In the genomic region with DNA sequence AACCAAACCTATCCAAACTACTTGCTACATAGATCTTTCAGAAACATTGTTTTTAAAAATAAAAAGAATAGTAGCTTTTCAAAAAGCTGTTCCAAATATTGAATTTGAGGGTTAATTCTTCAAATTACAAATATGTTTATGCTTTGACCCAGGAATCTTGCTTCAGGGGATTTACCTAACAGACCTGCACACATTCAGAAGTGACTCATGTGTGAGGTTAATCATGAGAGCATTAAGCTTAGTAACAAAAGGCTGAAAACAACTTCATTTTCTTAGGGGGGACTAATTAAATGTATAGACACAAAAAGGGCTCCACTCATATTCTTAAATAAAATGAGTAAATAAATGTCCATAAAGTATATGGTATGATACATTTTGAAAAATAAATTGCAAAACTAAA, we compare ENCODE assay signal across 19 cellular contexts.
DNase-seq lines count a peak whose midpoint lies in the region; ATAC-seq and TF ChIP-seq lines count a peak whose summit lies in the region.
"Had no signal": no experiment of that assay in that cellular context is flagged by ENCODE, and none has a peak within 500 bp of the region (broad histone marks: within the 10 kb centered on the region; RNA-seq: fewer than 3 reads in every experiment).

No MANE protein-coding gene starts in this region.

- H3K36me3 ChIP-seq in PC-3 (ENCODE audit: low read depth, low read length) (no peaks in the 10 kb centered on the region), kidney epithelial cell (ENCODE audit: control insufficient read depth, insufficient read depth, low read length) (no peaks in the 10 kb centered on the region), SK-N-SH (replicated peaks in 1 of 2; ENCODE audit: control insufficient read depth in 1 of 2, insufficient read depth in 2 of 2, low read length in 1 of 2) (no peaks in the 10 kb centered on the region)
- H3K36me3 ChIP-seq: BLaER1 treated with 17β-estradiol and CSF1 and Interleukin-3, amounts not matched to agents 10 nM and 100 nM had no signal

- H3K9ac ChIP-seq in PC-3 (ENCODE audit: low read length) (no peak overlapping the region), SK-N-SH (no peak overlapping the region)
- H3K9ac ChIP-seq: BLaER1 treated with 17β-estradiol and CSF1 and Interleukin-3, amounts not matched to agents 10 nM and 100 nM had no signal

- DNase-seq in H4 (ENCODE audit: low spot score) (peak; percentile 17), PC-3 (peak; percentile 39), dermis blood vessel endothelial cell (peak; percentile 1), kidney epithelial cell (ENCODE audit: low read depth) (peak; percentile 38), SK-N-SH (no peak)
- DNase-seq in activated naive CD4-positive, alpha-beta T cell treated with anti-CD3 and anti-CD28 coated beads, Interleukin-2, amount 50 U/mL, for 72 hours (ENCODE audit: low spot score in 2 of 2) = no peak
- no peak for DNase-seq in stimulated activated CD4-positive, alpha-beta T cell treated with anti-CD3 and anti-CD28 coated beads, Interleukin-4, amount 100 ng/mL, for 1 hour
- DNase-seq: CD8-positive, alpha-beta T cell; DMS79 treated with DMSO at 0.1 percent for 48 hours; H7; Kasumi-1; MM.1S; NCI-H1092; NCI-H1694; NCI-H510A treated with DMSO at 0.1 percent for 48 hours; NCI-H82; OCI-M1 had no signal

- H4K20me1 ChIP-seq in PC-3 (ENCODE audit: low read length) (no peaks in the 10 kb centered on the region), SK-N-SH (ENCODE audit: insufficient read depth) (no peaks in the 10 kb centered on the region)
- H4K20me1 ChIP-seq: BLaER1 treated with 17β-estradiol and CSF1 and Interleukin-3, amounts not matched to agents 10 nM and 100 nM had no signal

- TF ChIP-seq EP300 in SK-N-SH (IDR thresholded peaks at IDR 0.05; ENCODE audit: borderline replicate concordance in 1 of 2, low read depth in 1 of 2, low read length in 1 of 2) = no peak

- H3K9me2 ChIP-seq in PC-3 (replicated peaks; ENCODE audit: low read length) (no peaks in the 10 kb centered on the region), SK-N-SH (no peaks in the 10 kb centered on the region)

- BruUV-seq in PC-3 (replicated peaks; lab: Mats Ljungman, UMichigan) = no TSS peak

- no peak for TF ChIP-seq RAD21 in SK-N-SH (IDR thresholded peaks at IDR 0.05; ENCODE audit: low read length)

- H3K4me2 ChIP-seq in PC-3 (ENCODE audit: low read length) (no peak overlapping the region), SK-N-SH (no peak overlapping the region)
- H3K4me2 ChIP-seq: BLaER1 treated with 17β-estradiol and CSF1 and Interleukin-3, amounts not matched to agents 10 nM and 100 nM had no signal

- no peak overlapping the region for H2AFZ ChIP-seq in PC-3 (ENCODE audit: low read length)
- no peak overlapping the region for H2AFZ ChIP-seq in SK-N-SH (ENCODE audit: low read depth)

- peaks cover 0 to 5% of the 10 kb centered on the region in 2 donors for H3K36me3 Mint-ChIP-seq in activated naive CD4-positive, alpha-beta T cell treated with anti-CD3 and anti-CD28 coated beads, Interleukin-2, amount 50 U/mL, for 72 hours
- H3K36me3 Mint-ChIP-seq: CD8-positive, alpha-beta T cell had no signal

- intact Hi-C loops in PC-3 (cut with micrococcal nuclease) = no loop called here

- H3F3A ChIP-seq in PC-3 (ENCODE audit: low read length, unreplicated experiment) (no peaks in the 10 kb centered on the region), SK-N-SH (replicated peaks; ENCODE audit: insufficient read depth) (no peaks in the 10 kb centered on the region)

- no peaks in the 10 kb centered on the region for H3K27me3 ChIP-seq in PC-3 (ENCODE audit: low read length)
- H3K27me3 ChIP-seq in kidney epithelial cell (ENCODE audit: control insufficient read depth, insufficient read depth, low read length) = no peaks in the 10 kb centered on the region
- no peaks in the 10 kb centered on the region for H3K27me3 ChIP-seq in SK-N-SH (ENCODE audit: insufficient read depth)
- H3K27me3 ChIP-seq: BLaER1 treated with 17β-estradiol and CSF1 and Interleukin-3, amounts not matched to agents 10 nM and 100 nM had no signal

- ATAC-seq in PC-3 (no peak), GM21381 (IDR thresholded peaks at IDR 0.05; ENCODE audit: unreplicated experiment) (no peak)
- ATAC-seq in activated naive CD4-positive, alpha-beta T cell treated with anti-CD3 and anti-CD28 coated beads, Interleukin-2, amount 50 U/mL, for 72 hours = no peak
- ATAC-seq: CD8-positive, alpha-beta T cell had no signal

- H3K9me3 ChIP-seq in PC-3 (ENCODE audit: low read length) (no peaks in the 10 kb centered on the region), SK-N-SH (no peaks in the 10 kb centered on the region)
- H3K9me3 ChIP-seq: BLaER1 treated with 17β-estradiol and CSF1 and Interleukin-3, amounts not matched to agents 10 nM and 100 nM had no signal

- no peak for TF ChIP-seq CTCF in PC-3 (conservative IDR thresholded peaks at IDR 0.05; ENCODE audit: low read depth, low read length)
- TF ChIP-seq CTCF in kidney epithelial cell (IDR thresholded peaks at IDR 0.05; ENCODE audit: insufficient read depth, low read length, poor library complexity, severe bottlenecking) = no peak
- no peak for TF ChIP-seq CTCF in SK-N-SH (IDR thresholded peaks at IDR 0.05)

- H3K4me1 ChIP-seq in PC-3 (ENCODE audit: insufficient read depth, low read length) (no peaks in the 10 kb centered on the region), SK-N-SH (ENCODE audit: control insufficient read depth in 1 of 2, insufficient read depth in 2 of 2, low read depth in 1 of 2, low read length in 1 of 2) (no peaks in the 10 kb centered on the region)
- H3K4me1 ChIP-seq: BLaER1 treated with 17β-estradiol and CSF1 and Interleukin-3, amounts not matched to agents 10 nM and 100 nM had no signal

- H3K27ac Mint-ChIP-seq in activated naive CD4-positive, alpha-beta T cell treated with anti-CD3 and anti-CD28 coated beads, Interleukin-2, amount 50 U/mL, for 72 hours = no peak overlapping the region
- H3K27ac Mint-ChIP-seq: CD8-positive, alpha-beta T cell had no signal

- H3K9me3 Mint-ChIP-seq in activated naive CD4-positive, alpha-beta T cell treated with anti-CD3 and anti-CD28 coated beads, Interleukin-2, amount 50 U/mL, for 72 hours = peaks cover 18 to 20% of the 10 kb centered on the region in 2 donors

- CTCF ChIA-PET in PC-3 (lab: Charles Lee) (no interaction called here), SK-N-SH (lab: Yijun Ruan, JAX) (interaction anchor here (0.8 kb wide), 1 partner anchor 14 kb away, joined by 3 read pairs; no protein-coding TSS in a partner anchor)

- H3K4me3 ChIP-seq in PC-3 (ENCODE audit: low read length) = no peak overlapping the region
- no peak overlapping the region for H3K4me3 ChIP-seq in kidney epithelial cell (ENCODE audit: low read depth, low read length)
- H3K4me3 ChIP-seq in SK-N-SH (ENCODE audit: low read depth in 2 of 2, low read length in 1 of 2) = no peak overlapping the region
- H3K4me3 ChIP-seq: BLaER1 treated with 17β-estradiol and CSF1 and Interleukin-3, amounts not matched to agents 10 nM and 100 nM had no signal

- H3K27ac ChIP-seq in PC-3 (ENCODE audit: low read length) = no peak overlapping the region
- H3K27ac ChIP-seq in SK-N-SH (ENCODE audit: low read depth in 2 of 2, low read length in 1 of 2) = no peak overlapping the region
- H3K27ac ChIP-seq: BLaER1 treated with 17β-estradiol and CSF1 and Interleukin-3, amounts not matched to agents 10 nM and 100 nM had no signal

- POLR2A ChIA-PET in PC-3 (lab: Charles Lee; ENCODE audit: unreplicated experiment) (no interaction called here), SK-N-SH (lab: Yijun Ruan, JAX) (no interaction called here)

- H3K79me2 ChIP-seq in PC-3 (ENCODE audit: low read length) (no peaks in the 10 kb centered on the region), SK-N-SH (ENCODE audit: insufficient read depth) (no peaks in the 10 kb centered on the region)

TF ChIP-seq in SK-N-SH, 30 proteins besides CTCF, POLR2A, EP300 and RAD21 (continues in another document):
- no peak for TF ChIP-seq FOXJ3 (CRISPR knock-in tag; IDR thresholded peaks at IDR 0.05)
- TF ChIP-seq RCOR1 (IDR thresholded peaks at IDR 0.05; ENCODE audit: low read length) = no peak
- TF ChIP-seq USF1 (IDR thresholded peaks at IDR 0.05; ENCODE audit: borderline replicate concordance, low read depth) = no peak
- no peak for TF ChIP-seq IRF3 (IDR thresholded peaks at IDR 0.05; ENCODE audit: low read depth, low read length)
- no peak for TF ChIP-seq TCF12 (IDR thresholded peaks at IDR 0.05)
- no peak for TF ChIP-seq ZBTB33 (IDR thresholded peaks at IDR 0.05; ENCODE audit: borderline replicate concordance, low read depth)
- TF ChIP-seq NFIC (IDR thresholded peaks at IDR 0.05; ENCODE audit: borderline replicate concordance) = no peak
- no peak for TF ChIP-seq SMC3 (IDR thresholded peaks at IDR 0.05; ENCODE audit: low read depth, low read length)
- no peak for TF ChIP-seq SIN3A (IDR thresholded peaks at IDR 0.05; ENCODE audit: borderline replicate concordance, low read depth, low read length)

Comparison
In these comparisons a context has a peak if more than half of its experiments do, and no peak if none do; other contexts are left out.
1. DNase-seq: peak in H4 (single experiment), PC-3 (single experiment), dermis blood vessel endothelial cell (single experiment) and kidney epithelial cell (single experiment); none in SK-N-SH (single experiment), activated naive CD4-positive, alpha-beta T cell treated with anti-CD3 and anti-CD28 coated beads, Interleukin-2, amount 50 U/mL, for 72 hours (0 of 2) and stimulated activated CD4-positive, alpha-beta T cell treated with anti-CD3 and anti-CD28 coated beads, Interleukin-4, amount 100 ng/mL, for 1 hour (single experiment).